ENCODE assay signal across 8 cellular contexts in the genomic region with DNA sequence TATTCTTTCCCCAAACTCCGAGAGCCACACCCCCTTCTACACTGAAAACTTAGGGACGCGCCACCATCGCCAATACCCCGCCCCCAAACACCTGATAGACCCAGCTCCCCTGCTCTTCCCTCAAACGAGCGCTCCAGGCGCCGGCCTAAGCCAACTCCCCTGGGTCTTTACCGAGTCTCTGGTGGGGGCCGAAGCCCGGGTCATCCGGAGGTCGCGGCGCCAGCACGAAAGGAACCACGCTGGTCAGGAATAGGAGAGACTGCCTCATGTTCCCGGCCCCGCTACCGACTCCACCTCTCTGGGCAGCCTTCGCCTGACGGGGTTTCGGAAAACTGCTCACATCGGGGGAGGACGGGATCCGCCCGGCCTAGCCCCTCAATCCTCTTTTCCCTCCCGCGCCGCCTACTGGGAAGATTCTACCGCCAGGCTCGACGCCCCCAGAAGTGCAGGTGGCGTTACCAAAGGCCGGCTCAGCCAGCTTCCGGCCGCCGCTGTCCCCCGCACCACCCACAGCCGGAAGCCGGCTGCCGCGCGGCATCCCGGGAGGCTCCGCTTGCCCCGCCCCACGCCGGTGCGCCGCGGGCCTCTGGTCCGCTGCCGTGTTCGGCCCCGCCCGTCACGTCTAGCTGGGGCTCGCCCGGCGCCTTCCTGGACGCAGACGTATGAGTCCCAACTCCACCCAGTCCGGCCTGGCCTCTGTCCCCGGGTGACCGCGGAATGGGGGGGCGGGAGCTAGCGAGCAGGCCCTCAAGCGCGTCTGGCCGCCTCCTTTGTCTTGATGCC. TPM values are rescaled to one million over a fixed set of nuclear protein-coding genes. Genes with fewer than 3 reads are reported as not detected.
DNase-seq lines count a peak whose midpoint lies in the region; ATAC-seq and TF ChIP-seq lines count a peak whose summit lies in the region.

Gene ADAM17, minus strand, starts transcription at position 493 of the 783 bp plus-strand sequence. Its CDS starts 225 bp downstream, at position 268.

- peak within 1 kb of the TSS; percentile 91 for H3K4me3 Mint-ChIP-seq in Caco-2 (ENCODE audit: unreplicated experiment)
- H3K4me3 Mint-ChIP-seq in activated CD8-positive, alpha-beta memory T cell treated with anti-CD3 and anti-CD28 coated beads, Interleukin-2, amount 10 ng/mL, durations not matched to agents 7 days and 5 days, result peak within 1 kb of the TSS; percentile 97

- H3K36me3 Mint-ChIP-seq in Caco-2 (ENCODE audit: insufficient read depth, unreplicated experiment), result peaks cover 34% of the 10 kb centered on the region
- peaks cover 13% of the 10 kb centered on the region for H3K36me3 Mint-ChIP-seq in activated CD8-positive, alpha-beta memory T cell treated with anti-CD3 and anti-CD28 coated beads, Interleukin-2, amount 10 ng/mL, durations not matched to agents 7 days and 5 days

- TF ChIP-seq CTCF in Caco-2 (IDR thresholded peaks at IDR 0.05; ENCODE audit: insufficient read depth in 1 of 2, low read depth in 1 of 2, low read length in 1 of 2, severe bottlenecking in 1 of 2, unreplicated experiment in 1 of 2), result peak; percentile 61 to 69

- peak within 1 kb of the TSS; percentile 90 for H3K27ac Mint-ChIP-seq in Caco-2 (ENCODE audit: unreplicated experiment)
- H3K27ac Mint-ChIP-seq in activated CD8-positive, alpha-beta memory T cell treated with anti-CD3 and anti-CD28 coated beads, Interleukin-2, amount 10 ng/mL, durations not matched to agents 7 days and 5 days, result peak within 1 kb of the TSS; percentile 97

- DNase-seq in Caco-2, result peak; percentile 97 to 98
- DNase-seq in HT1080 (ENCODE audit: low read depth), result peak; percentile 97
- DNase-seq in NOMO-1 treated with dmso at 0.1 percent for 144 hours (lab: John Stamatoyannopoulos, UW; ENCODE audit: unreplicated experiment), result peak; percentile 90
- peak; percentile 93 for DNase-seq in activated CD8-positive, alpha-beta memory T cell treated with anti-CD3 and anti-CD28 coated beads, Interleukin-2, amount 10 ng/mL, durations not matched to agents 7 days and 5 days
- peak; percentile 67 to 79 for DNase-seq in stimulated activated CD8-positive, alpha-beta memory T cell treated with anti-CD3 and anti-CD28 coated beads, Interleukin-15, amount 100 ng/mL, for 4 hours (ENCODE audit: low read depth in 2 of 2)

- WGBS in mesodermal cell (ENCODE audit: insufficient coverage in 2 of 2), 2 experiments, result 0% methylated on average over 53 to 59 of the region's 73 CpGs

- peak within 1 kb of the TSS; percentile 98 for H3K27ac ChIP-seq in mesodermal cell (ENCODE audit: low read depth, low read length, severe bottlenecking)

- intact Hi-C loops in Caco-2 (cut with micrococcal nuclease; ENCODE audit: unreplicated experiment), result loop anchor here (1.0 to 5.0 kb wide), 3 partner anchors 75 to 141 kb away; partner anchors contain the start of genes CPSF3, ITGB1BP1 and YWHAQ

- POLR2A ChIA-PET in Caco-2 (lab: Charles Lee), result interaction anchor here (0.5 to 2.2 kb wide), 6 partner anchors 8 to 489 kb away, joined by 3 to 52 read pairs (median 6); partner anchors contain the start of genes TAF1B and YWHAQ

- CTCF ChIA-PET in Caco-2 (lab: Charles Lee), result interaction anchor here (0.5 to 2.0 kb wide), 16 partner anchors 9 to 854 kb away, joined by 3 to 9 read pairs (median 3); partner anchors contain the start of genes IAH1, TAF1B and YWHAQ
- CTCF ChIA-PET in activated CD8-positive, alpha-beta memory T cell treated with anti-CD3 and anti-CD28 coated beads, Interleukin-2, amount 10 ng/mL, durations not matched to agents 7 days and 5 days (lab: Charles Lee), result interaction anchor here (0.6 to 3.2 kb wide), 25 partner anchors 9 to 287 kb away, joined by 3 to 14 read pairs (median 4); partner anchors contain the start of genes IAH1, TAF1B and YWHAQ

- H3K9ac ChIP-seq in endocrine pancreas (ENCODE audit: control insufficient read depth, insufficient read depth, low read length), result peak within 1 kb of the TSS; percentile 75

- H3K9me3 Mint-ChIP-seq in Caco-2 (ENCODE audit: unreplicated experiment), result no peaks in the 10 kb centered on the region
- no peaks in the 10 kb centered on the region for H3K9me3 Mint-ChIP-seq in activated CD8-positive, alpha-beta memory T cell treated with anti-CD3 and anti-CD28 coated beads, Interleukin-2, amount 10 ng/mL, durations not matched to agents 7 days and 5 days (ENCODE audit: low read depth)

- BruUV-seq in Caco-2 (replicated peaks; lab: Mats Ljungman, UMichigan), result no TSS peak

- H3K4me1 Mint-ChIP-seq in Caco-2 (ENCODE audit: low read depth, unreplicated experiment), result peaks cover 30% of the 10 kb centered on the region
- H3K4me1 Mint-ChIP-seq in activated CD8-positive, alpha-beta memory T cell treated with anti-CD3 and anti-CD28 coated beads, Interleukin-2, amount 10 ng/mL, durations not matched to agents 7 days and 5 days, result peaks cover 65% of the 10 kb centered on the region

- ATAC-seq in GM21360 (IDR thresholded peaks at IDR 0.05; ENCODE audit: unreplicated experiment), result peak; percentile 78
- ATAC-seq in activated CD8-positive, alpha-beta memory T cell treated with anti-CD3 and anti-CD28 coated beads, Interleukin-2, amount 10 ng/mL, durations not matched to agents 7 days and 5 days, result peak; percentile 93

- H3K36me3 ChIP-seq in Caco-2 (ENCODE audit: control insufficient read depth, insufficient read depth, low read length) (no peaks in the 10 kb centered on the region), endocrine pancreas (ENCODE audit: control insufficient read depth, insufficient read depth, low read length) (no peaks in the 10 kb centered on the region), mesodermal cell (ENCODE audit: control insufficient read depth, insufficient read depth, low read length) (peaks cover 9% of the 10 kb centered on the region)

- H3K4me3 ChIP-seq in Caco-2 (ENCODE audit: low read depth, low read length) (peak within 1 kb of the TSS; percentile 92), endocrine pancreas (ENCODE audit: control insufficient read depth, insufficient read depth, low read length) (peak within 1 kb of the TSS; percentile 91), mesodermal cell (ENCODE audit: extremely low read depth, insufficient read depth, low read length, poor library complexity, severe bottlenecking) (peak within 1 kb of the TSS; percentile 95)

- H3K9me3 ChIP-seq in Caco-2, result no peaks in the 10 kb centered on the region
- H3K9me3 ChIP-seq in endocrine pancreas (ENCODE audit: control insufficient read depth, low read length), result no peaks in the 10 kb centered on the region
- H3K9me3 ChIP-seq in mesodermal cell (ENCODE audit: control insufficient read depth, low read length), result no peaks in the 10 kb centered on the region

- H3K27me3 ChIP-seq in Caco-2 (replicated peaks; ENCODE audit: control insufficient read depth, insufficient read depth, low read length) (no peaks in the 10 kb centered on the region), endocrine pancreas (ENCODE audit: control insufficient read depth, insufficient read depth, low read length) (no peaks in the 10 kb centered on the region)

- H3K4me1 ChIP-seq in Caco-2 (peaks cover 27% of the 10 kb centered on the region; the same call in 1 of the 2 replicates), endocrine pancreas (ENCODE audit: control insufficient read depth, insufficient read depth, low read length) (peaks cover 19% of the 10 kb centered on the region), mesodermal cell (ENCODE audit: control insufficient read depth, insufficient read depth, low read length, poor library complexity, severe bottlenecking) (peaks cover 9% of the 10 kb centered on the region)

- no peaks in the 10 kb centered on the region for H3K27me3 Mint-ChIP-seq in Caco-2 (ENCODE audit: insufficient read depth, unreplicated experiment)
- no peaks in the 10 kb centered on the region for H3K27me3 Mint-ChIP-seq in activated CD8-positive, alpha-beta memory T cell treated with anti-CD3 and anti-CD28 coated beads, Interleukin-2, amount 10 ng/mL, durations not matched to agents 7 days and 5 days

RNA-seq across cellular contexts. Expression of gene ADAM17, which starts in this region (rescaled TPM):
- total RNA-seq in Caco-2 (2022), result 36.3 and 40.5 TPM in 2 replicates
- 33.0 and 38.3 TPM in 2 replicates for total RNA-seq in HT1080 (2014; rRNA removed; shearing (Covaris generic))
- polyA plus RNA-seq in HT1080 (2015; cell fraction: cytosol; rRNA removed), result 35.1 and 43.0 TPM in 2 replicates
- 80.4 and 80.8 TPM in 2 replicates for polyA plus RNA-seq in HT1080 (2015; cell fraction: nucleus; rRNA removed)
- 10 to 100 TPM; 20.0 to 25.5 TPM for total RNA-seq in activated CD8-positive, alpha-beta memory T cell treated with anti-CD3 and anti-CD28 coated beads, Interleukin-2, amount 10 ng/mL, durations not matched to agents 7 days and 5 days
- 43.8 TPM for polyA plus RNA-seq in mesodermal cell (2013, experiment 1 of 2)
- 48.0 TPM for polyA plus RNA-seq in mesodermal cell (2013, experiment 2 of 2)

Comparison
In these comparisons a context has a peak if more than half of its experiments do, and no peak if none do; other contexts are left out.
1. Peak in every context shown above with its lines: DNase-seq, ATAC-seq, H3K4me3 ChIP-seq and H3K27ac ChIP-seq.